In genomic region chr1:184143449-184143848, GRCh38 we compare ENCODE assay signal across 13 cellular contexts.
DNase-seq lines count a peak whose midpoint lies in the region; ATAC-seq and TF ChIP-seq lines count a peak whose summit lies in the region.
"Had no signal": no experiment of that assay in that cellular context is flagged by ENCODE, and none has a peak within 500 bp of the region (broad histone marks: within the 10 kb centered on the region; RNA-seq: fewer than 3 reads in every experiment).

No MANE protein-coding gene starts in this region.

- no peak overlapping the region for H2AFZ ChIP-seq in osteoblast (ENCODE audit: low read length)

- peak; percentile 37 for TF ChIP-seq CTCF in osteoblast (IDR thresholded peaks at IDR 0.05; ENCODE audit: extremely low read depth, low read depth, low read length)

- no peak for ATAC-seq in GM21619 (IDR thresholded peaks at IDR 0.05; ENCODE audit: unreplicated experiment)
- ATAC-seq in stimulated activated effector memory CD8-positive, alpha-beta T cell treated with anti-CD3 and anti-CD28 coated beads, Interleukin-12 subunit alpha, Interleukin-12 subunit beta, amount 100 ng/mL, for 72 hours: no peak
- ATAC-seq: naive thymus-derived CD4-positive, alpha-beta T cell had no signal

- H3K27me3 Mint-ChIP-seq in CD8-positive, alpha-beta memory T cell: peaks cover 4 to 44% of the 10 kb centered on the region in 2 donors

- H3K27me3 ChIP-seq in osteoblast (ENCODE audit: insufficient read depth, low read length): peaks cover 29% of the 10 kb centered on the region
- no peaks in the 10 kb centered on the region for H3K27me3 ChIP-seq in CD8-positive, alpha-beta memory T cell (ENCODE audit: insufficient read depth, low read length, poor library complexity, severe bottlenecking)
- H3K27me3 ChIP-seq: transverse colon had no signal

- no peak overlapping the region for H3K4me3 ChIP-seq in osteoblast (ENCODE audit: insufficient read depth, low read length)
- H3K4me3 ChIP-seq in CD8-positive, alpha-beta memory T cell (ENCODE audit: low read length): no peak overlapping the region
- H3K4me3 ChIP-seq: transverse colon had no signal

- H3K9me3 Mint-ChIP-seq in CD8-positive, alpha-beta memory T cell: peaks cover 0 to 2% (median 0%) of the 10 kb centered on the region in 5 donors
- no peaks in the 10 kb centered on the region for H3K9me3 Mint-ChIP-seq in stimulated activated effector memory CD8-positive, alpha-beta T cell treated with anti-CD3 and anti-CD28 coated beads, Interleukin-12 subunit alpha, Interleukin-12 subunit beta, amount 100 ng/mL, for 72 hours

- no peak overlapping the region for H3K4me2 ChIP-seq in osteoblast (ENCODE audit: insufficient read depth, low read length)

- H3K4me3 Mint-ChIP-seq in CD8-positive, alpha-beta memory T cell: no peak overlapping the region
- H3K4me3 Mint-ChIP-seq in stimulated activated effector memory CD8-positive, alpha-beta T cell treated with anti-CD3 and anti-CD28 coated beads, Interleukin-12 subunit alpha, Interleukin-12 subunit beta, amount 100 ng/mL, for 72 hours: no peak overlapping the region
- H3K4me3 Mint-ChIP-seq: naive thymus-derived CD4-positive, alpha-beta T cell had no signal

- CTCF ChIA-PET in CD8-positive, alpha-beta memory T cell (lab: Charles Lee): interaction anchor here (1.2 kb wide), 1 partner anchor 91 kb away, joined by 3 read pairs; no protein-coding TSS in a partner anchor

- no peaks in the 10 kb centered on the region for H3K79me2 ChIP-seq in osteoblast (ENCODE audit: insufficient read depth, low read length)

- no peaks in the 10 kb centered on the region for H3K4me1 Mint-ChIP-seq in CD8-positive, alpha-beta memory T cell
- no peaks in the 10 kb centered on the region for H3K4me1 Mint-ChIP-seq in stimulated activated effector memory CD8-positive, alpha-beta T cell treated with anti-CD3 and anti-CD28 coated beads, Interleukin-12 subunit alpha, Interleukin-12 subunit beta, amount 100 ng/mL, for 72 hours
- H3K4me1 Mint-ChIP-seq: naive thymus-derived CD4-positive, alpha-beta T cell had no signal

- no peak overlapping the region for H3K27ac ChIP-seq in osteoblast (ENCODE audit: low read depth, low read length)
- H3K27ac ChIP-seq in CD8-positive, alpha-beta memory T cell (ENCODE audit: low read depth, low read length): no peak overlapping the region
- H3K27ac ChIP-seq: transverse colon had no signal

- peaks cover 2% of the 10 kb centered on the region for H3K9me3 ChIP-seq in osteoblast (ENCODE audit: low read depth, low read length)
- no peaks in the 10 kb centered on the region for H3K9me3 ChIP-seq in CD8-positive, alpha-beta memory T cell (ENCODE audit: low read length)
- H3K9me3 ChIP-seq: transverse colon had no signal

- H3K36me3 Mint-ChIP-seq in CD8-positive, alpha-beta memory T cell: no peaks in the 10 kb centered on the region
- H3K36me3 Mint-ChIP-seq in stimulated activated effector memory CD8-positive, alpha-beta T cell treated with anti-CD3 and anti-CD28 coated beads, Interleukin-12 subunit alpha, Interleukin-12 subunit beta, amount 100 ng/mL, for 72 hours: no peaks in the 10 kb centered on the region
- H3K36me3 Mint-ChIP-seq: naive thymus-derived CD4-positive, alpha-beta T cell had no signal

- POLR2A ChIA-PET in CD8-positive, alpha-beta memory T cell (lab: Charles Lee): no interaction called here

- no peaks in the 10 kb centered on the region for H3K36me3 ChIP-seq in osteoblast (ENCODE audit: insufficient read depth, low read length)
- H3K36me3 ChIP-seq in CD8-positive, alpha-beta memory T cell (ENCODE audit: insufficient read depth, low read length): no peaks in the 10 kb centered on the region
- H3K36me3 ChIP-seq: transverse colon had no signal

- H3K27ac Mint-ChIP-seq in CD8-positive, alpha-beta memory T cell: no peak overlapping the region
- no peak overlapping the region for H3K27ac Mint-ChIP-seq in stimulated activated effector memory CD8-positive, alpha-beta T cell treated with anti-CD3 and anti-CD28 coated beads, Interleukin-12 subunit alpha, Interleukin-12 subunit beta, amount 100 ng/mL, for 72 hours
- H3K27ac Mint-ChIP-seq: naive thymus-derived CD4-positive, alpha-beta T cell had no signal

- peak; percentile 93 for DNase-seq in DMS 273 treated with DMSO at 0.1 percent for 48 hours (lab: John Stamatoyannopoulos, UW)
- peak; percentile 74 for DNase-seq in NCI-H2171 (lab: John Stamatoyannopoulos, UW)
- peak; percentile 79 for DNase-seq in cerebellum (ENCODE audit: low spot score)
- DNase-seq in osteoblast (ENCODE audit: insufficient read length, low spot score, missing footprints): no peak
- DNase-seq in AML-193 (lab: John Stamatoyannopoulos, UW): no peak
- DNase-seq in CD8-positive, alpha-beta memory T cell: no peak
- no peak for DNase-seq in stimulated activated effector memory CD8-positive, alpha-beta T cell treated with anti-CD3 and anti-CD28 coated beads, Interleukin-12 subunit alpha, Interleukin-12 subunit beta, amount 100 ng/mL, for 72 hours (ENCODE audit: low spot score in 2 of 2)
- DNase-seq: activated CD4-positive, alpha-beta T cell treated with anti-CD3 and anti-CD28 coated beads for 1 hour; naive thymus-derived CD4-positive, alpha-beta T cell; NCI-H1105; RPMI8226; transverse colon had no signal

- peaks cover 2% of the 10 kb centered on the region for H3K4me1 ChIP-seq in osteoblast (ENCODE audit: insufficient read depth, low read length)
- no peaks in the 10 kb centered on the region for H3K4me1 ChIP-seq in CD8-positive, alpha-beta memory T cell (ENCODE audit: insufficient read depth, low read length)
- H3K4me1 ChIP-seq: transverse colon had no signal

- H4K20me1 ChIP-seq in osteoblast (ENCODE audit: insufficient read depth, low read length): no peaks in the 10 kb centered on the region

Comparison
In these comparisons a context has a peak if more than half of its experiments do, and no peak if none do; other contexts are left out.
1. DNase-seq: peak in DMS 273 treated with DMSO at 0.1 percent for 48 hours (single experiment), NCI-H2171 (single experiment) and cerebellum (single experiment); none in osteoblast (single experiment), AML-193 (0 of 2), CD8-positive, alpha-beta memory T cell (0 of 5) and stimulated activated effector memory CD8-positive, alpha-beta T cell treated with anti-CD3 and anti-CD28 coated beads, Interleukin-12 subunit alpha, Interleukin-12 subunit beta, amount 100 ng/mL, for 72 hours (0 of 2).